20 cellular contexts compared by ENCODE assay signal in the genomic region with DNA sequence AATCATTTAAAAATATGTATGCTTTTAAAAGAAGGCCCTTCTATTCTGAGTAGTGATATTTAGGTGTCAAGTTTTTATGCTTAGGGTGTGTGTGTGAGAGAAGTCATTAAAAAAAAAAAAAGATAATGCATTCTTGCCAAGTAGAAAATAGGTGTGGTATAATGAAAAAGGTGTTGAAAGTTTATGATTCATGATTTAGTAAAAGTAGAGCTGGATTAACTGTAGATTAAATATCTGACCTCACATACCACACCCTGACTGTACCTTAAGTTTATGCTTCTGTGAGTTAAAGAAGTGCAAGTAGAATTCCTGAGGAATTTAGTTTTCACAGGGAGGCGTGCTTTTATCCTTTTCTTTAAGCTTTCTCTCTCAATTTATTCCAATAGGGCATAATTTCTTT.
A peak's percentile ranks its signal among the peaks of the same experiment; 100 is the strongest.
DNase-seq lines count a peak whose midpoint lies in the region; ATAC-seq and FAIRE-seq lines count a peak whose summit lies in the region.
"Had no signal": no experiment of that assay in that cellular context is flagged by ENCODE, and none has a peak within 500 bp of the region (broad histone marks: within the 10 kb centered on the region; RNA-seq: fewer than 3 reads in every experiment).

No MANE protein-coding gene starts in this region.

- H3K27ac ChIP-seq in epithelial cell of prostate (peak overlapping the region; percentile 42), mesendoderm (ENCODE audit: low read depth, low read length) (no peak overlapping the region)
- H3K27ac ChIP-seq: BLaER1, GM23248, SJSA1 had no signal

- WGBS in mesendoderm (ENCODE audit: extremely low coverage, insufficient coverage, low lambda C conversion rate) = no CpG with 5 or more reads among the region's 1 CpG

- no peaks in the 10 kb centered on the region for H3K79me2 ChIP-seq in mesendoderm (ENCODE audit: control insufficient read depth, insufficient read depth, low read length)

- H2BK5ac ChIP-seq in mesendoderm (ENCODE audit: low read length) = no peak overlapping the region

- H3K36me3 ChIP-seq in mesendoderm (ENCODE audit: control insufficient read depth, insufficient read depth, low read length) = no peaks in the 10 kb centered on the region
- H3K36me3 ChIP-seq: BLaER1, HAP-1, SJSA1 had no signal

- no peaks in the 10 kb centered on the region for H3K79me1 ChIP-seq in mesendoderm (ENCODE audit: low read length)

- DNase-seq in HPDE6-E6E7 (ENCODE audit: extremely low spot score) (peak; percentile 34), RCC 7860 (ENCODE audit: low spot score) (peak; percentile 12), epithelial cell of prostate (ENCODE audit: low read depth, low spot score) (peak; percentile 34), mesendoderm (no peak), NCI-H2171 treated with DMSO at 0.1 percent for 48 hours (lab: John Stamatoyannopoulos, UW) (no peak), NCI-H82 treated with DMSO at 0.1 percent for 48 hours (lab: John Stamatoyannopoulos, UW; ENCODE audit: unreplicated experiment) (no peak)
- DNase-seq: CD4-positive, alpha-beta memory T cell; GF-D8; GM23248; Karpas-422; NCI-H1092 treated with DMSO at 0.1 percent for 48 hours; NCI-H2081 treated with DMSO at 0.1 percent for 48 hours; NCI-H510A treated with DMSO at 0.1 percent for 48 hours; NCI-H774 had no signal

- no peak overlapping the region for H3K18ac ChIP-seq in mesendoderm (ENCODE audit: low read length)

- H4K5ac ChIP-seq in mesendoderm (ENCODE audit: low read length) = no peak overlapping the region

- H4K8ac ChIP-seq in mesendoderm (ENCODE audit: low read depth, low read length) = no peak overlapping the region

- no peak overlapping the region for H3K23ac ChIP-seq in mesendoderm (ENCODE audit: low read length)

- H3K9ac ChIP-seq in mesendoderm (ENCODE audit: low read length) = no peak overlapping the region
- H3K9ac ChIP-seq: BLaER1, GM23248 had no signal

- H3K4me1 ChIP-seq in mesendoderm (ENCODE audit: control insufficient read depth, low read depth, low read length) = peaks cover 3% of the 10 kb centered on the region
- H3K4me1 ChIP-seq: BLaER1, SJSA1 had no signal

- H2BK15ac ChIP-seq in mesendoderm (replicated peaks; ENCODE audit: low read depth) = peak overlapping the region; percentile 19

- H2BK120ac ChIP-seq in mesendoderm (ENCODE audit: low read depth, low read length) = no peak overlapping the region

- peak; percentile 64 for FAIRE-seq in RCC 7860 (lab: Jason Lieb, UNC)
- FAIRE-seq: GM19239 had no signal

- H3K27me3 ChIP-seq in mesendoderm (ENCODE audit: insufficient read depth, low read length, poor library complexity) = no peaks in the 10 kb centered on the region
- H3K27me3 ChIP-seq: BLaER1 had no signal

- no peak overlapping the region for H3K4me2 ChIP-seq in mesendoderm (ENCODE audit: low read length)
- H3K4me2 ChIP-seq: BLaER1 had no signal

- H2AK5ac ChIP-seq in mesendoderm (ENCODE audit: low read length) = no peak overlapping the region

- H3K4me3 ChIP-seq in mesendoderm (ENCODE audit: low read length) = no peak overlapping the region
- H3K4me3 ChIP-seq: BLaER1, GM23248, HAP-1, SJSA1 had no signal

- ATAC-seq in HG03520 (IDR thresholded peaks at IDR 0.05; ENCODE audit: unreplicated experiment) (no peak), GM18858 (IDR thresholded peaks at IDR 0.05; ENCODE audit: unreplicated experiment) (no peak)

- H3K56ac ChIP-seq in mesendoderm (ENCODE audit: low read length) = no peak overlapping the region

- no peak overlapping the region for H3K4ac ChIP-seq in mesendoderm (ENCODE audit: low read depth, low read length)

Comparison
In these comparisons a context has a peak if more than half of its experiments do, and no peak if none do; other contexts are left out.
1. DNase-seq: peak in HPDE6-E6E7 (single experiment), RCC 7860 (single experiment) and epithelial cell of prostate (single experiment); none in mesendoderm (single experiment), NCI-H2171 treated with DMSO at 0.1 percent for 48 hours (single experiment) and NCI-H82 treated with DMSO at 0.1 percent for 48 hours (single experiment).